1 cellular context compared by ENCODE assay signal in genomic region chr17:71521724-71522123, GRCh38.
TF ChIP-seq lines count a peak whose summit lies in the region.

No MANE protein-coding gene starts in this region.

TF ChIP-seq in SK-N-SH, 30 proteins besides CTCF, POLR2A, EP300 and RAD21 (continued from another document):
- no peak for TF ChIP-seq MEF2A (IDR thresholded peaks at IDR 0.05; ENCODE audit: borderline replicate concordance, low read depth)
- TF ChIP-seq TCF12 (IDR thresholded peaks at IDR 0.05): no peak
- no peak for TF ChIP-seq POLR2AphosphoS5 (IDR thresholded peaks at IDR 0.05; ENCODE audit: low read depth, low read length)
TF ChIP-seq in SK-N-SH: peak in this region for 3.
